Comparison of ENCODE assay signal across 15 cellular contexts in genomic region chr15:57382222-57382621, GRCh38. TPM values are rescaled to one million over a fixed set of nuclear protein-coding genes. Genes with fewer than 3 reads are reported as not detected.
DNase-seq lines count a peak whose midpoint lies in the region; TF ChIP-seq lines count a peak whose summit lies in the region.
"Had no signal": no experiment of that assay in that cellular context is flagged by ENCODE, and none has a peak within 500 bp of the region (broad histone marks: within the 10 kb centered on the region; RNA-seq: fewer than 3 reads in every experiment).

No MANE protein-coding gene starts in this region.

- peak overlapping the region; percentile 15 for H3K9ac ChIP-seq in mucosa of stomach (ENCODE audit: low read length)

- H3K4me3 Mint-ChIP-seq in endothelial cell (ENCODE audit: unreplicated experiment), result peak overlapping the region; percentile 56
- H3K4me3 Mint-ChIP-seq: activated CD4-positive, alpha-beta memory T cell treated with anti-CD3 and anti-CD28 coated beads, Interleukin-2, amount 10 ng/mL, durations not matched to agents 7 days and 5 days; T-helper 2 cell treated with Interferon-gamma antibody and Interleukin-4, amounts not matched to agents 5 μg/mL and 100 μg/mL, for 36 hours had no signal

- H3K36me3 Mint-ChIP-seq in endothelial cell (ENCODE audit: low read depth, unreplicated experiment), result peaks cover 40% of the 10 kb centered on the region

- in situ Hi-C loops in G401 (cut with HindIII; ENCODE audit: low sequenced_read_pairs), result no loop called here
- in situ Hi-C loops in ACHN (cut with HindIII; ENCODE audit: low pct_ligation_motif_present, low pct_unique_long_range_greater_than_20kb, low sequenced_read_pairs), result no loop called here

- H3K36me3 ChIP-seq in mucosa of stomach (ENCODE audit: control insufficient read depth, insufficient read depth, low read length), result no peaks in the 10 kb centered on the region

- H3K27me3 ChIP-seq in mucosa of stomach (ENCODE audit: control insufficient read depth, insufficient read depth, low read length), result no peaks in the 10 kb centered on the region

- DNase-seq in G401 (ENCODE audit: low spot score) (peak; percentile 43), NCI-H510A treated with DMSO at 0.1 percent for 48 hours (lab: John Stamatoyannopoulos, UW) (peak; percentile 89), endothelial cell (ENCODE audit: low spot score) (no peak), NCI-H2227 treated with DMSO at 0.1 percent for 48 hours (lab: John Stamatoyannopoulos, UW) (no peak), ACHN (no peak), DMS153 treated with DMSO at 0.1 percent for 48 hours (lab: John Stamatoyannopoulos, UW; ENCODE audit: unreplicated experiment) (no peak)
- no peak for DNase-seq in activated CD4-positive, alpha-beta T cell treated with anti-CD3 and anti-CD28 coated beads, Interleukin-2, amount 50 U/mL, for 48 hours
- DNase-seq: activated CD4-positive, alpha-beta memory T cell treated with anti-CD3 and anti-CD28 coated beads, Interleukin-2, amount 10 ng/mL, durations not matched to agents 7 days and 5 days; DMS153; head of caudate nucleus; occipital lobe; stimulated activated CD4-positive, alpha-beta T cell treated with anti-CD3 and anti-CD28 coated beads, Interleukin-15, amount 100 ng/mL, for 24 hours had no signal

- peaks cover 3% of the 10 kb centered on the region for H3K27me3 Mint-ChIP-seq in endothelial cell (ENCODE audit: unreplicated experiment)

- no peaks in the 10 kb centered on the region for H3K9me3 Mint-ChIP-seq in endothelial cell (ENCODE audit: unreplicated experiment)
- H3K9me3 Mint-ChIP-seq: activated CD4-positive, alpha-beta memory T cell treated with anti-CD3 and anti-CD28 coated beads, Interleukin-2, amount 10 ng/mL, durations not matched to agents 7 days and 5 days; T-helper 2 cell treated with Interferon-gamma antibody and Interleukin-4, amounts not matched to agents 5 μg/mL and 100 μg/mL, for 36 hours had no signal

- peaks cover 77% of the 10 kb centered on the region for H3K4me1 Mint-ChIP-seq in endothelial cell (ENCODE audit: unreplicated experiment)

- H3K9me3 ChIP-seq in mucosa of stomach (ENCODE audit: control insufficient read depth, low read length), result no peaks in the 10 kb centered on the region

- H3K4me3 ChIP-seq in mucosa of stomach (ENCODE audit: low read length), result no peak overlapping the region
- H3K4me3 ChIP-seq: lung had no signal

- peaks cover 26% of the 10 kb centered on the region for H3K4me1 ChIP-seq in mucosa of stomach (ENCODE audit: control insufficient read depth, insufficient read depth, low read length)

- H3K27ac Mint-ChIP-seq in endothelial cell (ENCODE audit: unreplicated experiment), result peak overlapping the region; percentile 44
- H3K27ac Mint-ChIP-seq: activated CD4-positive, alpha-beta memory T cell treated with anti-CD3 and anti-CD28 coated beads, Interleukin-2, amount 10 ng/mL, durations not matched to agents 7 days and 5 days; T-helper 2 cell treated with Interferon-gamma antibody and Interleukin-4, amounts not matched to agents 5 μg/mL and 100 μg/mL, for 36 hours had no signal

- TF ChIP-seq CTCF in endothelial cell (IDR thresholded peaks at IDR 0.05; ENCODE audit: unreplicated experiment), result no peak

RNA-seq across cellular contexts. Expression of gene CGNL1, which starts 5.9 kb away (rescaled TPM):
- total RNA-seq in G401 (2014; rRNA removed; shearing (Covaris generic)), result 91.2 and 121 TPM in 2 replicates
- total RNA-seq in endothelial cell (ENCODE audit: unreplicated experiment), result 238 TPM
- total RNA-seq: activated CD4-positive, alpha-beta memory T cell treated with anti-CD3 and anti-CD28 coated beads, Interleukin-2, amount 10 ng/mL, durations not matched to agents 7 days and 5 days had no signal

Comparison
In these comparisons a context has a peak if more than half of its experiments do, and no peak if none do; other contexts are left out.
1. DNase-seq: peak in G401 (single experiment) and NCI-H510A treated with DMSO at 0.1 percent for 48 hours (single experiment); none in endothelial cell (single experiment), activated CD4-positive, alpha-beta T cell treated with anti-CD3 and anti-CD28 coated beads, Interleukin-2, amount 50 U/mL, for 48 hours (0 of 2), NCI-H2227 treated with DMSO at 0.1 percent for 48 hours (single experiment), ACHN (single experiment) and DMS153 treated with DMSO at 0.1 percent for 48 hours (single experiment).